ENCODE assay signal across 19 cellular contexts in the genomic region with DNA sequence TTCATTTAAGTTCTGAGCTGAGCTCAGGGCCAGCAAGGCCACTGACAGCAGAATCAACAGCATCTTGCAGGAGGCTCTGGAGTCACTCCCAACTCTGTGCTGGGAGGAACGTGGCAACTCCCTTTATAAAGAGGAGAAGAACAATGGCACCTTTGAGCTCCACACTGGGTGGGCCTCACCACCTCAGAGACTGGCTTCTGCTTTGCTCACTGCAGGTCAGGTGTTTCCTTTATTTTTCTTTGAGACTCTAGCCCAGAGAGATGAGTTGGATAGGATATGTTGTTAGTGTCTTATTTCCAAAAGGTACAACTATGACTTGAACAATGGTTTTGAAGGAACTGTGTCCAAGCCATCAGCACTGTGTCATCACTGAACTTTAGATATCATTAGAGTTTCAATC. TPM values are rescaled to one million over a fixed set of nuclear protein-coding genes. Genes with fewer than 3 reads are reported as not detected.
"Had no signal": no experiment of that assay in that cellular context is flagged by ENCODE, and none has a peak within 500 bp of the region (broad histone marks: within the 10 kb centered on the region; RNA-seq: fewer than 3 reads in every experiment).

A gene (minus strand): TSS at position 101 of the 400 bp plus-strand sequence. CDS start 38 bp downstream, at position 63.

RNA-seq across cellular contexts. Expression of the gene that starts here (rescaled TPM):
- total RNA-seq: activated naive CD4-positive, alpha-beta T cell treated with anti-CD3 and anti-CD28 coated beads for 36 hours; activated naive CD4-positive, alpha-beta T cell treated with anti-CD3 and anti-CD28 coated beads, Interleukin-2, amount 50 U/mL, for 72 hours; activated naive CD8-positive, alpha-beta T cell treated with anti-CD3 and anti-CD28 coated beads for 36 hours; activated naive CD8-positive, alpha-beta T cell treated with anti-CD3 and anti-CD28 coated beads, Interleukin-2, amount 10 ng/mL, durations not matched to agents 7 days and 5 days; activated T-cell treated with anti-CD3 and anti-CD28 coated beads, Interleukin-2, amount 50 U/mL, for 4 hours; activated T-cell treated with anti-CD3 and anti-CD28 coated beads, Interleukin-2, amount 50 U/mL, for 72 hours; activated T-helper 1 cell treated with anti-CD3 and anti-CD28 coated beads, Interleukin-12 subunit alpha, Interleukin-12 subunit beta, Interleukin-2, Interleukin-4 antibody, amounts not matched to agents 30 ng/mL and 10 ng/mL and 1 ng/mL, durations not matched to agents 14 hours and 24 hours and 36 hours; activated T-helper 17 cell treated with anti-CD3 and anti-CD28 coated beads, Interleukin-2, amount 50 U/mL, for 72 hours; activated T-helper 2 cell treated with anti-CD3 and anti-CD28 coated beads, Interferon-gamma antibody, Interleukin-2, Interleukin-4, amounts not matched to agents 10 μg/mL and 5 μg/mL and 100 μg/mL, durations not matched to agents 14 hours and 24 hours and 36 hours; adrenal gland; aorta; ascending aorta; astrocyte; body of pancreas; breast epithelium; cardiac muscle cell; cardiac septum; cerebellum; chondrocyte had no signal
